ENCODE assay signal across 9 cellular contexts in genomic region chr20:3932277-3933073, GRCh38. TPM values are rescaled to one million over a fixed set of nuclear protein-coding genes. Genes with fewer than 3 reads are reported as not detected.
DNase-seq lines count a peak whose midpoint lies in the region; ATAC-seq and TF ChIP-seq lines count a peak whose summit lies in the region.
"Had no signal": no experiment of that assay in that cellular context is flagged by ENCODE, and none has a peak within 500 bp of the region (broad histone marks: within the 10 kb centered on the region; RNA-seq: fewer than 3 reads in every experiment).

No MANE protein-coding gene starts in this region.

- H3K79me2 ChIP-seq in Loucy (ENCODE audit: insufficient read depth, low read length): no peaks in the 10 kb centered on the region

- H3K27me3 Mint-ChIP-seq in natural killer cell treated with Interleukin-12 subunit alpha and Interleukin-12 subunit beta and Interleukin-15 and Interleukin-18, amount 100 ng/mL, for 72 hours: no peaks in the 10 kb centered on the region

- intact Hi-C loops in colonic mucosa (cut with DNase I): no loop called here

- TF ChIP-seq CTCF in Loucy (conservative IDR thresholded peaks at IDR 0.05; ENCODE audit: low read length) (no peak), colonic mucosa (IDR thresholded peaks at IDR 0.05) (no peak)

- peak overlapping the region; percentile 42; the same call in 1 of the 2 replicates for H2AFZ ChIP-seq in Loucy (ENCODE audit: low read length)

- H3K9me2 ChIP-seq in Loucy (replicated peaks; ENCODE audit: low read depth, low read length): no peaks in the 10 kb centered on the region

- H3K4me2 ChIP-seq in Loucy (ENCODE audit: low read depth, low read length, poor library complexity, severe bottlenecking): peak overlapping the region; percentile 70

- H3K4me3 ChIP-seq in Loucy (ENCODE audit: low read length, poor library complexity, severe bottlenecking) (peak overlapping the region; percentile 55), colonic mucosa (peak overlapping the region; percentile 22)

- H3K27me3 ChIP-seq in Loucy (ENCODE audit: insufficient read depth, low read length, poor library complexity, severe bottlenecking) (no peaks in the 10 kb centered on the region), colonic mucosa (no peaks in the 10 kb centered on the region)

- peaks cover 18% of the 10 kb centered on the region for H3K4me1 ChIP-seq in Loucy (ENCODE audit: insufficient read depth, low read length, poor library complexity, severe bottlenecking)
- no peaks in the 10 kb centered on the region for H3K4me1 ChIP-seq in colonic mucosa

- no peaks in the 10 kb centered on the region for H3K9me3 Mint-ChIP-seq in natural killer cell treated with Interleukin-12 subunit alpha and Interleukin-12 subunit beta and Interleukin-15 and Interleukin-18, amount 100 ng/mL, for 72 hours

- H3K27ac ChIP-seq in colonic mucosa: no peak overlapping the region

- H3K36me3 Mint-ChIP-seq in natural killer cell treated with Interleukin-12 subunit alpha and Interleukin-12 subunit beta and Interleukin-15 and Interleukin-18, amount 100 ng/mL, for 72 hours: no peaks in the 10 kb centered on the region

- H3K4me1 Mint-ChIP-seq in natural killer cell treated with Interleukin-12 subunit alpha and Interleukin-12 subunit beta and Interleukin-15 and Interleukin-18, amount 100 ng/mL, for 72 hours (ENCODE audit: low read depth in 2 of 2): peaks cover 34 to 45% of the 10 kb centered on the region in 2 donors

- no peaks in the 10 kb centered on the region for H4K20me1 ChIP-seq in Loucy (ENCODE audit: insufficient read depth, low read length, poor library complexity, severe bottlenecking)

- peak overlapping the region; percentile 26 for H3K4me3 Mint-ChIP-seq in natural killer cell treated with Interleukin-12 subunit alpha and Interleukin-12 subunit beta and Interleukin-15 and Interleukin-18, amount 100 ng/mL, for 72 hours

- peak overlapping the region; percentile 78 to 85 for H3K27ac Mint-ChIP-seq in natural killer cell treated with Interleukin-12 subunit alpha and Interleukin-12 subunit beta and Interleukin-15 and Interleukin-18, amount 100 ng/mL, for 72 hours

- DNase-seq in AG20443 (ENCODE audit: low spot score) (peak; percentile 60), colonic mucosa (no peak), NCI-H2227 treated with DMSO at 0.1 percent for 48 hours (lab: John Stamatoyannopoulos, UW) (no peak), NCI-H526 (lab: John Stamatoyannopoulos, UW) (no peak)
- no peak for DNase-seq in natural killer cell treated with Interleukin-12 subunit alpha and Interleukin-12 subunit beta and Interleukin-15 and Interleukin-18, amount 100 ng/mL, for 72 hours (ENCODE audit: low spot score)
- DNase-seq in activated CD4-positive, CD25-positive, alpha-beta regulatory T cell (lab: John Stamatoyannopoulos, UW): no peak
- DNase-seq in activated CD4-positive, CD25-positive, alpha-beta regulatory T cell treated with anti-CD3 and anti-CD28 coated beads, Interleukin-2, amount 50 U/mL, for 72 hours: no peak
- DNase-seq: head of caudate nucleus had no signal

- H3F3A ChIP-seq in Loucy (ENCODE audit: low read depth): peaks cover 2% of the 10 kb centered on the region; the same call in 1 of the 2 replicates

- H3K36me3 ChIP-seq in Loucy (ENCODE audit: insufficient read depth, low read length) (peaks cover 27% of the 10 kb centered on the region; the same call in 1 of the 2 replicates), colonic mucosa (no peaks in the 10 kb centered on the region)

- peak overlapping the region; percentile 60 for H3K9ac ChIP-seq in Loucy (ENCODE audit: low read depth, low read length, poor library complexity, severe bottlenecking)
- no peak overlapping the region for H3K9ac ChIP-seq in colonic mucosa (ENCODE audit: low read depth in 2 of 2, low read length in 2 of 2)

- H3K9me3 ChIP-seq in Loucy (ENCODE audit: insufficient read depth, low read depth, low read length) (no peaks in the 10 kb centered on the region), colonic mucosa (no peaks in the 10 kb centered on the region)

- peak in 1 of 2 donors; percentile 64 for ATAC-seq in natural killer cell treated with Interleukin-12 subunit alpha and Interleukin-12 subunit beta and Interleukin-15 and Interleukin-18, amount 100 ng/mL, for 72 hours

RNA-seq across cellular contexts. Expression of gene PANK2, which starts 43.3 kb away (rescaled TPM):
- total RNA-seq in colonic mucosa: 10 to 100 TPM; 29.7 to 31.3 TPM
- 10 to 100 TPM; 55.2 to 86.2 TPM for total RNA-seq in natural killer cell treated with Interleukin-12 subunit alpha and Interleukin-12 subunit beta and Interleukin-15 and Interleukin-18, amount 100 ng/mL, for 72 hours
